In genomic region chr19:14434157-14434501, GRCh38 we compare ENCODE assay signal across 6 cellular contexts. TPM values are rescaled to one million over a fixed set of nuclear protein-coding genes. Genes with fewer than 3 reads are reported as not detected.
DNase-seq lines count a peak whose midpoint lies in the region; ATAC-seq and TF ChIP-seq lines count a peak whose summit lies in the region.

No MANE protein-coding gene starts in this region.

- TF ChIP-seq POLR2A in suprapubic skin (IDR thresholded peaks at IDR 0.05), result no peak

- peak overlapping the region; percentile 91 to 99 (median 97) for H3K4me2 ChIP-seq in BLaER1 treated with 17β-estradiol and CSF1 and Interleukin-3, amounts not matched to agents 10 nM and 100 nM

- no peaks in the 10 kb centered on the region for H3K9me3 ChIP-seq in BLaER1 treated with 17β-estradiol and CSF1 and Interleukin-3, amounts not matched to agents 10 nM and 100 nM (replicated peaks in 1 of 11)
- no peaks in the 10 kb centered on the region for H3K9me3 ChIP-seq in suprapubic skin

- H4K20me1 ChIP-seq in BLaER1 treated with 17β-estradiol and CSF1 and Interleukin-3, amounts not matched to agents 10 nM and 100 nM, result peaks cover 0 to 40% (median 17%) of the 10 kb centered on the region in 11 experiments; a peak in 16 of 22 replicates

- TF ChIP-seq CTCF in fibroblast of villous mesenchyme (IDR thresholded peaks at IDR 0.05; ENCODE audit: insufficient read depth, low read depth, low read length) (no peak), suprapubic skin (IDR thresholded peaks at IDR 0.05) (no peak)

- no peak for TF ChIP-seq EP300 in suprapubic skin (IDR thresholded peaks at IDR 0.05)

- H3K4me1 ChIP-seq in BLaER1 treated with 17β-estradiol and CSF1 and Interleukin-3, amounts not matched to agents 10 nM and 100 nM, result peaks cover 45 to 68% (median 59%) of the 10 kb centered on the region in 10 experiments
- peaks cover 41% of the 10 kb centered on the region for H3K4me1 ChIP-seq in suprapubic skin

- no peaks in the 10 kb centered on the region for H3K27me3 ChIP-seq in BLaER1 treated with 17β-estradiol and CSF1 and Interleukin-3, amounts not matched to agents 10 nM and 100 nM
- peaks cover 17% of the 10 kb centered on the region for H3K27me3 ChIP-seq in suprapubic skin

- peaks cover 0 to 25% (median 14%) of the 10 kb centered on the region in 11 experiments; a peak in 13 of 22 replicates for H3K36me3 ChIP-seq in BLaER1 treated with 17β-estradiol and CSF1 and Interleukin-3, amounts not matched to agents 10 nM and 100 nM
- no peaks in the 10 kb centered on the region for H3K36me3 ChIP-seq in suprapubic skin

- H3K4me3 ChIP-seq in BLaER1 treated with 17β-estradiol and CSF1 and Interleukin-3, amounts not matched to agents 10 nM and 100 nM, result peak overlapping the region; percentile 86 to 99 (median 96)
- H3K4me3 ChIP-seq in fibroblast of villous mesenchyme (ENCODE audit: low read depth, low read length) (peak overlapping the region; percentile 70), suprapubic skin (peak overlapping the region; percentile 80)

- peak overlapping the region; percentile 82 to 97 (median 90) for H3K9ac ChIP-seq in BLaER1 treated with 17β-estradiol and CSF1 and Interleukin-3, amounts not matched to agents 10 nM and 100 nM

- H3K27ac ChIP-seq in BLaER1 treated with 17β-estradiol and CSF1 and Interleukin-3, amounts not matched to agents 10 nM and 100 nM, result peak overlapping the region in 9 of 11 experiments; percentile 78 to 88 (median 84); a peak in 12 of 22 replicates
- H3K27ac ChIP-seq in suprapubic skin, result peak overlapping the region; percentile 73

- DNase-seq in NCI-H1417 (lab: John Stamatoyannopoulos, UW) (peak in 2 of 3 experiments; percentile 84 to 88), fibroblast of villous mesenchyme (ENCODE audit: low read depth) (no peak), suprapubic skin (ENCODE audit: low spot score in 2 of 2) (no peak), NCI-H69 (lab: John Stamatoyannopoulos, UW) (no peak)

- ATAC-seq in GM18502 (IDR thresholded peaks at IDR 0.05; ENCODE audit: poor library complexity, unreplicated experiment), result no peak

- WGBS in suprapubic skin, result 43% methylated on average over 3 of the region's 4 CpGs

RNA-seq across cellular contexts. Expression of gene PKN1, which starts 1.0 kb away (rescaled TPM):
- total RNA-seq in fibroblast of villous mesenchyme, result 127 and 207 TPM in 2 replicates
- total RNA-seq in suprapubic skin, result 10 to 100 TPM in 3 of 4 donors, 1 to 10 TPM in 1; 8.6 to 21.2 (median 14.9) TPM

RNA-seq across cellular contexts. Expression of gene DDX39A, which starts 15.0 kb away (rescaled TPM):
- total RNA-seq in fibroblast of villous mesenchyme, result 56.6 and 63.8 TPM in 2 replicates
- 100 to 1,000 TPM in 3 of 4 donors, 10 to 100 TPM in 1; 80.9 to 149 (median 111) TPM for total RNA-seq in suprapubic skin

RNA-seq across cellular contexts. Expression of gene PTGER1, which starts 41.0 kb away (rescaled TPM):
- total RNA-seq in fibroblast of villous mesenchyme, result 2.6 and 3.9 TPM in 2 replicates
- total RNA-seq in suprapubic skin, result under 1 TPM in 1 of 4 donors, not detected in 3; 0.47 TPM

RNA-seq across cellular contexts. Expression of gene ADGRE5, which starts 52.9 kb away (rescaled TPM):
- total RNA-seq in fibroblast of villous mesenchyme (40.9 and 48.4 TPM in 2 replicates), suprapubic skin (10 to 100 TPM in 3 of 4 donors, 1 to 10 TPM in 1; 5.1 to 24.2 (median 11.5) TPM)

Comparison
In these comparisons a context has a peak if more than half of its experiments do, and no peak if none do; other contexts are left out.
1. DNase-seq: peak in NCI-H1417 (2 of 3); none in fibroblast of villous mesenchyme (single experiment), suprapubic skin (0 of 2) and NCI-H69 (single experiment).
2. Peak in every context shown above with its lines, with median percentiles within 50 percentile points of each other: H3K4me3 ChIP-seq.